Comparison of ENCODE assay signal across 12 cellular contexts in genomic region chr7:105020926-105021325, GRCh38. TPM values are rescaled to one million over a fixed set of nuclear protein-coding genes. Genes with fewer than 3 reads are reported as not detected.
A peak's percentile ranks its signal among the peaks of the same experiment; 100 is the strongest.
DNase-seq lines count a peak whose midpoint lies in the region; ATAC-seq, FAIRE-seq and TF ChIP-seq lines count a peak whose summit lies in the region.
"Had no signal": no experiment of that assay in that cellular context is flagged by ENCODE, and none has a peak within 500 bp of the region (broad histone marks: within the 10 kb centered on the region; RNA-seq: fewer than 3 reads in every experiment).

No MANE protein-coding gene starts in this region.

- FAIRE-seq in GM18507 (lab: Jason Lieb, UNC) = peak; percentile 67

- no peaks in the 10 kb centered on the region for H3K9me3 ChIP-seq in MG63

- peaks cover 21% of the 10 kb centered on the region for H3K36me3 Mint-ChIP-seq in activated B cell treated with CpG ODN at 0.5 μM for 24 hours (ENCODE audit: low read depth)
- H3K36me3 Mint-ChIP-seq in naive thymus-derived CD8-positive, alpha-beta T cell = peaks cover 0 to 5% (median 3%) of the 10 kb centered on the region in 3 donors

- H3K4me1 Mint-ChIP-seq in activated B cell treated with CpG ODN at 0.5 μM for 24 hours = peaks cover 88% of the 10 kb centered on the region
- H3K4me1 Mint-ChIP-seq in naive thymus-derived CD8-positive, alpha-beta T cell = peaks cover 25 to 90% (median 70%) of the 10 kb centered on the region in 4 donors

- no peaks in the 10 kb centered on the region for H3K9me3 Mint-ChIP-seq in activated B cell treated with CpG ODN at 0.5 μM for 24 hours
- H3K9me3 Mint-ChIP-seq in naive thymus-derived CD8-positive, alpha-beta T cell = no peaks in the 10 kb centered on the region
- H3K9me3 Mint-ChIP-seq: GM23338 had no signal

- DNase-seq in CD1c-positive myeloid dendritic cell (ENCODE audit: extremely low spot score) (peak; percentile 78), GM18507 (ENCODE audit: extremely low spot score, insufficient read length, low read depth) (no peak), activated B cell treated with CpG ODN at 0.5 μM for 24 hours (no peak), epidermal melanocyte (ENCODE audit: insufficient read length, low spot score) (no peak), MG63 (no peak), NCI-H1694 (lab: John Stamatoyannopoulos, UW) (no peak)
- DNase-seq in naive thymus-derived CD8-positive, alpha-beta T cell = no peak
- DNase-seq: activated CD4-positive, CD25-positive, alpha-beta regulatory T cell; kidney glomerular epithelial cell; PC-3 had no signal

- no peaks in the 10 kb centered on the region for H3K36me3 ChIP-seq in MG63

- H3K27me3 Mint-ChIP-seq in activated B cell treated with CpG ODN at 0.5 μM for 24 hours = no peaks in the 10 kb centered on the region
- no peaks in the 10 kb centered on the region for H3K27me3 Mint-ChIP-seq in naive thymus-derived CD8-positive, alpha-beta T cell

- no peak overlapping the region for H3K4me3 ChIP-seq in MG63
- H3K4me3 ChIP-seq: GM23338 had no signal

- ATAC-seq in activated B cell treated with CpG ODN at 0.5 μM for 24 hours (ENCODE audit: low read depth) (peak; percentile 18), HG03196 (IDR thresholded peaks at IDR 0.05; ENCODE audit: unreplicated experiment) (no peak)
- ATAC-seq in naive thymus-derived CD8-positive, alpha-beta T cell = no peak
- ATAC-seq: GM23338, PC-3 had no signal

- no peak for TF ChIP-seq CTCF in activated B cell treated with CpG ODN at 0.5 μM for 24 hours (IDR thresholded peaks at IDR 0.05)

- intact Hi-C loops in activated B cell treated with CpG ODN at 0.5 μM for 24 hours (cut with micrococcal nuclease) = no loop called here

- no peaks in the 10 kb centered on the region for H3K27me3 ChIP-seq in MG63

- peak overlapping the region; percentile 38 for H3K4me3 Mint-ChIP-seq in activated B cell treated with CpG ODN at 0.5 μM for 24 hours
- H3K4me3 Mint-ChIP-seq in naive thymus-derived CD8-positive, alpha-beta T cell = peak overlapping the region in 9 of 10 donors; percentile 54 to 74 (median 64)
- H3K4me3 Mint-ChIP-seq: GM23338 had no signal

- POLR2A ChIA-PET in activated B cell treated with CpG ODN at 0.5 μM for 24 hours (lab: Charles Lee) = interaction anchor here (2.1 to 3.0 kb wide), 2 partner anchors 37 to 40 kb away, joined by 9 to 12 read pairs; no protein-coding TSS in a partner anchor
- POLR2A ChIA-PET in naive thymus-derived CD8-positive, alpha-beta T cell (lab: Charles Lee) = no interaction called here

- CTCF ChIA-PET in activated B cell treated with CpG ODN at 0.5 μM for 24 hours (lab: Charles Lee) = interaction anchor here (1.3 to 2.3 kb wide), 2 partner anchors 18 to 40 kb away, joined by 3 to 6 read pairs; no protein-coding TSS in a partner anchor

- peak overlapping the region; percentile 70 for H3K27ac Mint-ChIP-seq in activated B cell treated with CpG ODN at 0.5 μM for 24 hours
- peak overlapping the region in 7 of 10 donors; percentile 3 to 76 (median 57) for H3K27ac Mint-ChIP-seq in naive thymus-derived CD8-positive, alpha-beta T cell
- H3K27ac Mint-ChIP-seq: GM23338 had no signal

RNA-seq across cellular contexts. Expression of gene KMT2E, which starts 6.9 kb away (rescaled TPM):
- total RNA-seq in activated B cell treated with CpG ODN at 0.5 μM for 24 hours = 164 and 183 TPM in 2 replicates
- 100 to 1,000 TPM; 186 to 188 TPM for total RNA-seq in naive thymus-derived CD8-positive, alpha-beta T cell
- 100 to 1,000 TPM; 119 to 193 (median 140) TPM for polyA plus RNA-seq in naive thymus-derived CD8-positive, alpha-beta T cell
- total RNA-seq in MG63 (2014; rRNA removed; shearing (Covaris generic); ENCODE audit: low replicate concordance) = 5.1 and 6.7 TPM in 2 replicates

Comparison
In these comparisons a context has a peak if more than half of its experiments do, and no peak if none do; other contexts are left out.
1. RNA of gene KMT2E, which starts 6.9 kb away (total RNA-seq): 186 to 188 TPM in naive thymus-derived CD8-positive, alpha-beta T cell and 164 to 183 TPM in activated B cell treated with CpG ODN at 0.5 μM for 24 hours; 5.1 to 6.7 TPM in MG63; every median in the first group is over 10 times any median in the second.